12 cellular contexts compared by ENCODE assay signal in genomic region chr18:58661423-58661822, GRCh38. TPM values are rescaled to one million over a fixed set of nuclear protein-coding genes. Genes with fewer than 3 reads are reported as not detected.
DNase-seq lines count a peak whose midpoint lies in the region; ATAC-seq, FAIRE-seq and TF ChIP-seq lines count a peak whose summit lies in the region.
"Had no signal": no experiment of that assay in that cellular context is flagged by ENCODE, and none has a peak within 500 bp of the region (broad histone marks: within the 10 kb centered on the region; RNA-seq: fewer than 3 reads in every experiment).

No MANE protein-coding gene starts in this region.

- H4K20me1 ChIP-seq in mammary epithelial cell (ENCODE audit: insufficient read depth, low read length), result no peaks in the 10 kb centered on the region
- no peaks in the 10 kb centered on the region for H4K20me1 ChIP-seq in PC-3 (ENCODE audit: low read length)
- no peaks in the 10 kb centered on the region for H4K20me1 ChIP-seq in smooth muscle cell (ENCODE audit: low read depth)

- CTCF ChIA-PET in MCF 10A (lab: Yijun Ruan, JAX) (interaction anchor here (0.6 to 1.3 kb wide), 11 partner anchors 8 to 429 kb away, joined by 3 to 5 read pairs (median 3); no protein-coding TSS in a partner anchor), mammary epithelial cell (lab: Charles Lee; ENCODE audit: low non-redundant PET) (interaction anchor here (0.6 kb wide), 1 partner anchor 133 kb away, joined by 4 read pairs; no protein-coding TSS in a partner anchor), PC-3 (lab: Charles Lee) (no interaction called here)

- no peaks in the 10 kb centered on the region for H3K9me3 ChIP-seq in mammary epithelial cell (replicated peaks; ENCODE audit: insufficient read depth, low read length)
- H3K9me3 ChIP-seq in PC-3 (ENCODE audit: low read length), result no peaks in the 10 kb centered on the region
- H3K9me3 ChIP-seq in smooth muscle cell (replicated peaks; ENCODE audit: low read depth), result no peaks in the 10 kb centered on the region
- H3K9me3 ChIP-seq: gastroesophageal sphincter had no signal

- no peaks in the 10 kb centered on the region for H3K4me1 ChIP-seq in mammary epithelial cell (ENCODE audit: insufficient read depth, low read length)
- peaks cover 13% of the 10 kb centered on the region for H3K4me1 ChIP-seq in PC-3 (ENCODE audit: insufficient read depth, low read length)
- peaks cover 2% of the 10 kb centered on the region for H3K4me1 ChIP-seq in smooth muscle cell (ENCODE audit: low read depth)
- H3K4me1 ChIP-seq: gastroesophageal sphincter had no signal

- H3K27me3 ChIP-seq in mammary epithelial cell (ENCODE audit: insufficient read depth, low read length), result no peaks in the 10 kb centered on the region
- H3K27me3 ChIP-seq in PC-3 (ENCODE audit: low read length), result no peaks in the 10 kb centered on the region
- H3K27me3 ChIP-seq in smooth muscle cell (ENCODE audit: low read depth), result no peaks in the 10 kb centered on the region
- H3K27me3 ChIP-seq: gastroesophageal sphincter had no signal

- peak; percentile 46 for ATAC-seq in PC-3
- ATAC-seq in HG03442 (IDR thresholded peaks at IDR 0.05; ENCODE audit: unreplicated experiment), result no peak
- ATAC-seq: gastroesophageal sphincter; stimulated activated naive CD8-positive, alpha-beta T cell treated with anti-CD3 and anti-CD28 coated beads, Interleukin-15, amount 100 ng/mL, for 72 hours had no signal

- H3K9ac ChIP-seq in mammary epithelial cell (ENCODE audit: insufficient read depth, low read length), result no peak overlapping the region
- H3K9ac ChIP-seq in PC-3 (ENCODE audit: low read length), result no peak overlapping the region
- H3K9ac ChIP-seq in smooth muscle cell (ENCODE audit: low read depth), result no peak overlapping the region

- H3K4me3 Mint-ChIP-seq in MCF 10A (ENCODE audit: unreplicated experiment), result no peak overlapping the region
- H3K4me3 Mint-ChIP-seq: stimulated activated naive CD8-positive, alpha-beta T cell treated with anti-CD3 and anti-CD28 coated beads, Interleukin-15, amount 100 ng/mL, for 72 hours had no signal

- peak; percentile 27 for DNase-seq in MCF 10A (ENCODE audit: unreplicated experiment)
- no peak for DNase-seq in mammary epithelial cell
- DNase-seq in PC-3, result peak; percentile 20
- DNase-seq in fibroblast of pulmonary artery (ENCODE audit: low read depth), result peak; percentile 40
- DNase-seq in smooth muscle cell (lab: John Stamatoyannopoulos, UW; ENCODE audit: unreplicated experiment), result no peak
- DNase-seq in NCI-H226, result no peak
- DNase-seq in urothelium cell line (ENCODE audit: low spot score), result no peak
- DNase-seq: SHP77 treated with DMSO at 0.1 percent for 48 hours; stimulated activated CD4-positive, alpha-beta T cell treated with anti-CD3 and anti-CD28 coated beads, Interleukin-15, amount 100 ng/mL, for 24 hours; stimulated activated naive CD8-positive, alpha-beta T cell treated with anti-CD3 and anti-CD28 coated beads, Interleukin-15, amount 100 ng/mL, for 72 hours had no signal

- H2AFZ ChIP-seq in mammary epithelial cell (ENCODE audit: low read depth, low read length), result no peak overlapping the region
- no peak overlapping the region for H2AFZ ChIP-seq in PC-3 (ENCODE audit: low read length)
- no peak overlapping the region for H2AFZ ChIP-seq in smooth muscle cell (ENCODE audit: low read depth)

- intact Hi-C loops in MCF 10A (cut with micrococcal nuclease) (no loop called here), mammary epithelial cell (cut with micrococcal nuclease) (loop anchor here (1.0 kb wide), 1 partner anchor 132 kb away; no protein-coding TSS in a partner anchor), PC-3 (cut with micrococcal nuclease) (loop anchor here (1.0 kb wide), 1 partner anchor 103 kb away; no protein-coding TSS in a partner anchor)

- H3K27me3 Mint-ChIP-seq in MCF 10A (ENCODE audit: insufficient read depth, unreplicated experiment), result no peaks in the 10 kb centered on the region
- H3K27me3 Mint-ChIP-seq: stimulated activated naive CD8-positive, alpha-beta T cell treated with anti-CD3 and anti-CD28 coated beads, Interleukin-15, amount 100 ng/mL, for 72 hours had no signal

- H3K4me3 ChIP-seq in mammary epithelial cell (replicated peaks in 1 of 3; ENCODE audit: insufficient read depth in 1 of 3, low read depth in 2 of 3, low read length in 3 of 3), result no peak overlapping the region
- no peak overlapping the region for H3K4me3 ChIP-seq in PC-3 (ENCODE audit: low read length)
- H3K4me3 ChIP-seq in fibroblast of pulmonary artery (replicated peaks; ENCODE audit: low read depth, low read length), result no peak overlapping the region
- no peak overlapping the region for H3K4me3 ChIP-seq in smooth muscle cell
- H3K4me3 ChIP-seq: gastroesophageal sphincter had no signal

- H3F3A ChIP-seq in PC-3 (ENCODE audit: low read length, unreplicated experiment), result no peaks in the 10 kb centered on the region
- peaks cover 2% of the 10 kb centered on the region for H3F3A ChIP-seq in smooth muscle cell (ENCODE audit: low read depth)

- BruUV-seq in MCF 10A (replicated peaks; lab: Mats Ljungman, UMichigan) (no TSS peak), mammary epithelial cell (replicated peaks; lab: Mats Ljungman, UMichigan) (no TSS peak), PC-3 (replicated peaks; lab: Mats Ljungman, UMichigan) (no TSS peak)

- no peaks in the 10 kb centered on the region for H3K36me3 Mint-ChIP-seq in MCF 10A (ENCODE audit: insufficient read depth, unreplicated experiment)

- H3K27ac ChIP-seq in mammary epithelial cell (ENCODE audit: insufficient read depth, low read depth, low read length) (no peak overlapping the region), PC-3 (ENCODE audit: low read length) (no peak overlapping the region), smooth muscle cell (ENCODE audit: low read depth) (no peak overlapping the region)
- H3K27ac ChIP-seq: gastroesophageal sphincter had no signal

- no peaks in the 10 kb centered on the region for H3K36me3 ChIP-seq in mammary epithelial cell (ENCODE audit: insufficient read depth, low read length)
- no peaks in the 10 kb centered on the region for H3K36me3 ChIP-seq in PC-3 (ENCODE audit: low read depth, low read length)
- no peaks in the 10 kb centered on the region for H3K36me3 ChIP-seq in smooth muscle cell (ENCODE audit: low read depth)
- H3K36me3 ChIP-seq: gastroesophageal sphincter had no signal

- no peaks in the 10 kb centered on the region for H3K4me1 Mint-ChIP-seq in MCF 10A (ENCODE audit: insufficient read depth, unreplicated experiment)

- no peak overlapping the region for H3K27ac Mint-ChIP-seq in MCF 10A (ENCODE audit: low read depth, unreplicated experiment)

- H3K79me2 ChIP-seq in mammary epithelial cell (ENCODE audit: insufficient read depth, low read length) (no peaks in the 10 kb centered on the region), PC-3 (ENCODE audit: low read length) (no peaks in the 10 kb centered on the region), smooth muscle cell (ENCODE audit: low read depth) (no peaks in the 10 kb centered on the region)

- H3K9me2 ChIP-seq in PC-3 (replicated peaks; ENCODE audit: low read length), result no peaks in the 10 kb centered on the region

- no peak overlapping the region for H3K4me2 ChIP-seq in mammary epithelial cell (ENCODE audit: insufficient read depth, low read depth, low read length)
- no peak overlapping the region for H3K4me2 ChIP-seq in PC-3 (ENCODE audit: low read length)
- H3K4me2 ChIP-seq in smooth muscle cell, result no peak overlapping the region

- no peaks in the 10 kb centered on the region for H3K9me3 Mint-ChIP-seq in MCF 10A (ENCODE audit: unreplicated experiment)
- H3K9me3 Mint-ChIP-seq: stimulated activated naive CD8-positive, alpha-beta T cell treated with anti-CD3 and anti-CD28 coated beads, Interleukin-15, amount 100 ng/mL, for 72 hours had no signal

- 88% methylated on average over 3 of the region's 3 CpGs for WGBS in mammary epithelial cell (ENCODE audit: low coverage, missing lambda C conversion rate)
- WGBS in smooth muscle cell (ENCODE audit: low lambda C conversion rate), result 95% methylated on average over 3 of the region's 3 CpGs

- POLR2A ChIA-PET in MCF 10A (lab: Yijun Ruan, JAX), result interaction anchor here (0.5 to 1.3 kb wide), 3 partner anchors 10 to 160 kb away, joined by 3 to 7 read pairs (median 3); partner anchors contain the start of gene MALT1
- POLR2A ChIA-PET in PC-3 (lab: Charles Lee; ENCODE audit: unreplicated experiment), result interaction anchor here (0.6 kb wide), 1 partner anchor 38 kb away, joined by 4 read pairs; no protein-coding TSS in a partner anchor

- no peak for TF ChIP-seq CTCF in MCF 10A (IDR thresholded peaks at IDR 0.05; ENCODE audit: unreplicated experiment)
- peak in 1 of 2 donors; percentile 46 for TF ChIP-seq CTCF in mammary epithelial cell (conservative IDR thresholded peaks at IDR 0.05 in 1 of 2, IDR thresholded peaks at IDR 0.05 in 1 of 2; ENCODE audit: extremely low read depth in 1 of 2, insufficient read depth in 1 of 2, low read depth in 1 of 2, low read length in 2 of 2)
- TF ChIP-seq CTCF in PC-3 (conservative IDR thresholded peaks at IDR 0.05; ENCODE audit: low read depth, low read length), result no peak
- peak; percentile 45 for TF ChIP-seq CTCF in fibroblast of pulmonary artery (IDR thresholded peaks at IDR 0.05; ENCODE audit: low read length, missing control alignments)
- peak; percentile 8 for TF ChIP-seq CTCF in smooth muscle cell (IDR thresholded peaks at IDR 0.05; ENCODE audit: borderline replicate concordance, insufficient read depth, poor library complexity, severe bottlenecking)

- dilution Hi-C loops in mammary epithelial cell (cut with HindIII; ENCODE audit: low sequenced_read_pairs), result no loop called here

- in situ Hi-C loops in mammary epithelial cell (cut with MboI; ENCODE audit: low sequenced_read_pairs in 2 of 2), result no loop called here

- no peak for FAIRE-seq in urothelium cell line (lab: Jason Lieb, UNC)

RNA-seq across cellular contexts. Expression of gene MALT1, which starts 9.8 kb away (rescaled TPM):
- 28.5 and 33.0 TPM in 2 replicates for total RNA-seq in MCF 10A (2022)
- total RNA-seq in mammary epithelial cell, result 10 to 100 TPM; 34.2 to 43.0 TPM
- polyA plus RNA-seq in mammary epithelial cell, result 21.0 TPM
- 51.1 TPM for polyA minus RNA-seq in mammary epithelial cell
- 24.2 and 26.3 TPM in 2 replicates for total RNA-seq in PC-3 (2014; rRNA removed)
- 39.2 and 42.2 TPM in 2 replicates for total RNA-seq in smooth muscle cell
- polyA plus RNA-seq in smooth muscle cell, result 12.4 and 12.9 TPM in 2 replicates

RNA-seq across cellular contexts. Expression of gene ALPK2, which starts 32.5 kb away (rescaled TPM):
- total RNA-seq in MCF 10A (2022), result 0.16 and 0.37 TPM in 2 replicates
- total RNA-seq in mammary epithelial cell, result 1 to 10 TPM in 1 of 2 donors, not detected in 1; 9.2 TPM
- not detected for polyA plus RNA-seq in mammary epithelial cell
- polyA minus RNA-seq in mammary epithelial cell, result 11.6 TPM
- 0.04 TPM in 1 of 2 replicates, not detected in the other for total RNA-seq in PC-3 (2014; rRNA removed)
- total RNA-seq in smooth muscle cell, result 39.0 and 42.1 TPM in 2 replicates
- 9.3 and 13.2 TPM in 2 replicates for polyA plus RNA-seq in smooth muscle cell

Comparison
In these comparisons a context has a peak if more than half of its experiments do, and no peak if none do; other contexts are left out.
1. DNase-seq: peak in MCF 10A (single experiment), PC-3 (single experiment) and fibroblast of pulmonary artery (single experiment); none in mammary epithelial cell (single experiment), smooth muscle cell (single experiment), NCI-H226 (single experiment) and urothelium cell line (single experiment).
2. CTCF ChIP-seq: peak in fibroblast of pulmonary artery (single experiment) and smooth muscle cell (single experiment); none in MCF 10A (single experiment) and PC-3 (single experiment).